ENCODE assay signal across 26 cellular contexts in genomic region chr13:106593131-106593530, GRCh38.
"Had no signal": no experiment of that assay in that cellular context is flagged by ENCODE, and none has a peak within 500 bp of the region (broad histone marks: within the 10 kb centered on the region; RNA-seq: fewer than 3 reads in every experiment).

No MANE protein-coding gene starts in this region.

- H3K4me3 ChIP-seq: breast epithelium, left lung, ovary, psoas muscle, right atrium auricular region, spleen, testis, vagina had no signal

- DNase-seq: activated B cell treated with CpG ODN at 0.5 μM for 24 hours; activated CD4-positive, alpha-beta memory T cell treated with anti-CD3 and anti-CD28 coated beads for 36 hours; activated CD4-positive, alpha-beta T cell treated with anti-CD3 and anti-CD28 coated beads for 4 hours; activated effector memory CD4-positive, alpha-beta T cell treated with Interleukin-2 at 50 U/mL for 16 hours; activated naive CD4-positive, alpha-beta T cell treated with anti-CD3 and anti-CD28 coated beads for 36 hours; activated naive CD8-positive, alpha-beta T cell treated with anti-CD3 and anti-CD28 coated beads, Interleukin-2, amount 10 ng/mL, durations not matched to agents 7 days and 5 days; activated T-cell treated with anti-CD3 and anti-CD28 coated beads, Interleukin-2, amount 50 U/mL, for 72 hours; amniotic stem cell; effector memory CD8-positive, alpha-beta T cell; foreskin melanocyte; hippocampal formation; kidney glomerular epithelial cell; left lung; natural killer cell; ovary; psoas muscle; spleen; stimulated activated CD4-positive, alpha-beta T cell treated with anti-CD3 and anti-CD28 coated beads, Interleukin-4, amount 100 ng/mL, for 1 hour; stimulated activated naive CD4-positive, alpha-beta T cell; testis; trophoblast cell had no signal

- FAIRE-seq: colon, endothelial cell of umbilical vein had no signal
